9 cellular contexts compared by ENCODE assay signal in the genomic region with DNA sequence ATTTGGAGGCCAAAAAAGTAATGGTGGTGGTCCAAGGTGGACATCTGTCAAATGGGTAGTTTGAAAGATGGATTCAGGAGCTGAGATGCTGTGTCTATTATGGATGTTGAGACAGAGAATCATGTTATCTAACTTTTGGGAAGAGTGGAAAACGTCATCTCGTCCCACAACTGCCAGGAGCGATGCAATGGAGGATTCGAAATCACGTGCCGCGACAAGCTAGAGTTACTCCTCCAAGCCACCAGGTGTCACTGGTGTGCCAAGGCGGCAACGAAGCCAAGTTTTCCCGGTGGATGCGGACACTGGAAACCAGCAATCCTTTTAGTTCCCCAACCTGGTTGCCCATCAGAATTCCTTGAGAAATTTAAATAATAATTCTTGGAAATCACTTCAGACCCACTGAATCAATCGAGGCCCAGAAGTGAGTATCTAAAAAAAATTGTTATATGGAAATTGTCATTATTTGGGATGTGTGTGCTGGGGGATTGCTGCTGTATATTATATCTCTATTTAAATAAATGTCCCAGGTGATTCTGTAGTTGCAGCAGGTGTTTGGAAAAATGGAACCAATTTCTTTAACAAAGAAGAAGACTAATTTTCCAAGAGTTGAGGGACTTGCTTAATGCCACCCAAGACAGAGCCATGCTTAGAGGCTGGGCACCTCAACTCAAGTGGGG.
DNase-seq lines count a peak whose midpoint lies in the region; FAIRE-seq and TF ChIP-seq lines count a peak whose summit lies in the region.
"Had no signal": no experiment of that assay in that cellular context is flagged by ENCODE, and none has a peak within 500 bp of the region (broad histone marks: within the 10 kb centered on the region; RNA-seq: fewer than 3 reads in every experiment).

No MANE protein-coding gene starts in this region.

- peak; percentile 68 for TF ChIP-seq CTCF in left ventricle myocardium inferior (IDR thresholded peaks at IDR 0.05; ENCODE audit: borderline replicate concordance)
- peak in 3 of 5 experiments; percentile 5 to 24 (median 20) for TF ChIP-seq CTCF in tibial nerve (IDR thresholded peaks at IDR 0.05)

- H3K36me3 ChIP-seq in left ventricle myocardium inferior (no peaks in the 10 kb centered on the region), tibial nerve (no peaks in the 10 kb centered on the region)

- H3K27me3 ChIP-seq in left ventricle myocardium inferior (ENCODE audit: low read depth) (no peaks in the 10 kb centered on the region), tibial nerve (no peaks in the 10 kb centered on the region)

- no peak for TF ChIP-seq EP300 in tibial nerve (IDR thresholded peaks at IDR 0.05)

- H3K27ac ChIP-seq in left ventricle myocardium inferior (replicated peaks) (no peak overlapping the region), tibial nerve (no peak overlapping the region)

- TF ChIP-seq POLR2A in tibial nerve (IDR thresholded peaks at IDR 0.05) = no peak

- H3K9me3 ChIP-seq in left ventricle myocardium inferior (replicated peaks) = no peaks in the 10 kb centered on the region
- H3K9me3 ChIP-seq in tibial nerve = no peaks in the 10 kb centered on the region

- peak; percentile 23 for DNase-seq in activated CD4-positive, alpha-beta T cell treated with anti-CD3 and anti-CD28 coated beads for 48 hours
- DNase-seq in activated CD4-positive, alpha-beta T cell treated with anti-CD3 and anti-CD28 coated beads for 4 hours = no peak
- DNase-seq in RCC 7860 (ENCODE audit: low spot score) (peak; percentile 6), left ventricle myocardium inferior (no peak), tibial nerve (ENCODE audit: low spot score in 2 of 2) (no peak), SKM-1 treated with dmso at 0.1 percent for 144 hours (lab: John Stamatoyannopoulos, UW; ENCODE audit: unreplicated experiment) (no peak), ureter (ENCODE audit: low spot score) (no peak), mucosa of gallbladder (ENCODE audit: low spot score) (no peak)

- no peaks in the 10 kb centered on the region for H3K4me1 ChIP-seq in left ventricle myocardium inferior
- H3K4me1 ChIP-seq in tibial nerve = no peaks in the 10 kb centered on the region

- 65% methylated on average over 12 of the region's 12 CpGs for WGBS in tibial nerve, 2 donors

- intact Hi-C loops in left ventricle myocardium inferior (cut with micrococcal nuclease) = no loop called here

- FAIRE-seq in RCC 7860 (lab: Jason Lieb, UNC) = no peak
- FAIRE-seq: G401.6 had no signal

- H3K4me3 ChIP-seq in left ventricle myocardium inferior (no peak overlapping the region), tibial nerve (no peak overlapping the region)

Comparison
In these comparisons a context has a peak if more than half of its experiments do, and no peak if none do; other contexts are left out.
1. DNase-seq: peak in activated CD4-positive, alpha-beta T cell treated with anti-CD3 and anti-CD28 coated beads for 48 hours (single experiment) and RCC 7860 (single experiment); none in activated CD4-positive, alpha-beta T cell treated with anti-CD3 and anti-CD28 coated beads for 4 hours (0 of 2), left ventricle myocardium inferior (single experiment), tibial nerve (0 of 2), SKM-1 treated with dmso at 0.1 percent for 144 hours (single experiment), ureter (single experiment) and mucosa of gallbladder (single experiment).